In the genomic region with DNA sequence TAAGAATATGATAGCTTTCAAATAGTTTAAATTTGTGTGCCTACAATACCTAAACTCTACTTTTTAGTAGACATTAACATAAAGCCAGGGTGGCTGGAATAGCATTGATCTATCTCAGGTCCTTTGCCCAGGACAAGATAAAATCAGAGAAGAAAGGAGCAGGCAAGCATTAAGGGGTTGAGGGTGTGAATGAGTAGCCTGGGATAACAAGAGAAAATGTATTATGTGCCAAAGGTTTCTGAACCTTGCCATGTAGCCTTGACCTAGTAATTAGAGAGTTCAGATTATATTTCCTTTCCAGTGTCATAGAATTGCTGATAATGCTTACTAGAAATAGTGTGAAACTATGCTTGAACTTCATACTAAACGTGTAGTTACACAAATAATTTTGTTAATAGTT, we compare ENCODE assay signal across 24 cellular contexts. TPM values are rescaled to one million over a fixed set of nuclear protein-coding genes. Genes with fewer than 3 reads are reported as not detected.
DNase-seq lines count a peak whose midpoint lies in the region; ATAC-seq lines count a peak whose summit lies in the region.
"Had no signal": no experiment of that assay in that cellular context is flagged by ENCODE, and none has a peak within 500 bp of the region (broad histone marks: within the 10 kb centered on the region; RNA-seq: fewer than 3 reads in every experiment).

No MANE protein-coding gene starts in this region.

- H3K36me3 Mint-ChIP-seq in activated naive CD4-positive, alpha-beta T cell treated with anti-CD3 and anti-CD28 coated beads, Interleukin-2, amount 50 U/mL, for 24 hours, result peaks cover 2% of the 10 kb centered on the region
- H3K36me3 Mint-ChIP-seq in activated naive CD4-positive, alpha-beta T cell treated with anti-CD3 and anti-CD28 coated beads, Interleukin-2, amount 50 U/mL, for 72 hours, result peaks cover 0 to 4% of the 10 kb centered on the region in 2 donors
- H3K36me3 Mint-ChIP-seq in naive thymus-derived CD8-positive, alpha-beta T cell, result peaks cover 1 to 24% (median 4%) of the 10 kb centered on the region in 3 donors

- ATAC-seq in activated naive CD4-positive, alpha-beta T cell treated with anti-CD3 and anti-CD28 coated beads, Interleukin-2, amount 50 U/mL, for 72 hours, result no peak
- ATAC-seq in left lobe of liver (peak; percentile 58), GM18907 (IDR thresholded peaks at IDR 0.05; ENCODE audit: unreplicated experiment) (no peak), HG02798 (IDR thresholded peaks at IDR 0.05; ENCODE audit: poor library complexity, unreplicated experiment) (no peak)
- no peak for ATAC-seq in naive thymus-derived CD8-positive, alpha-beta T cell
- ATAC-seq: PC-3 had no signal

- H3K27ac Mint-ChIP-seq in activated naive CD4-positive, alpha-beta T cell treated with anti-CD3 and anti-CD28 coated beads, Interleukin-2, amount 50 U/mL, for 24 hours, result peak overlapping the region; percentile 30
- H3K27ac Mint-ChIP-seq in activated naive CD4-positive, alpha-beta T cell treated with anti-CD3 and anti-CD28 coated beads, Interleukin-2, amount 50 U/mL, for 72 hours, result no peak overlapping the region
- H3K27ac Mint-ChIP-seq in naive thymus-derived CD8-positive, alpha-beta T cell, result peak overlapping the region in 6 of 10 donors; percentile 3 to 33 (median 12)

- POLR2A ChIA-PET in naive thymus-derived CD8-positive, alpha-beta T cell (lab: Charles Lee), result interaction anchor here (0.6 kb wide), 1 partner anchor 24 kb away, joined by 3 read pairs; no protein-coding TSS in a partner anchor

- no peak overlapping the region for H3K4me3 Mint-ChIP-seq in activated naive CD4-positive, alpha-beta T cell treated with anti-CD3 and anti-CD28 coated beads, Interleukin-2, amount 50 U/mL, for 24 hours
- H3K4me3 Mint-ChIP-seq in naive thymus-derived CD8-positive, alpha-beta T cell, result peak overlapping the region in 2 of 10 donors; percentile 4 to 6
- H3K4me3 Mint-ChIP-seq: CD14-positive monocyte had no signal

- peaks cover 74% of the 10 kb centered on the region for H3K4me1 Mint-ChIP-seq in activated naive CD4-positive, alpha-beta T cell treated with anti-CD3 and anti-CD28 coated beads, Interleukin-2, amount 50 U/mL, for 24 hours
- peaks cover 19 to 71% (median 66%) of the 10 kb centered on the region in 4 donors for H3K4me1 Mint-ChIP-seq in naive thymus-derived CD8-positive, alpha-beta T cell

- no peaks in the 10 kb centered on the region for H3K9me3 Mint-ChIP-seq in activated naive CD4-positive, alpha-beta T cell treated with anti-CD3 and anti-CD28 coated beads, Interleukin-2, amount 50 U/mL, for 24 hours
- no peaks in the 10 kb centered on the region for H3K9me3 Mint-ChIP-seq in activated naive CD4-positive, alpha-beta T cell treated with anti-CD3 and anti-CD28 coated beads, Interleukin-2, amount 50 U/mL, for 72 hours
- no peaks in the 10 kb centered on the region for H3K9me3 Mint-ChIP-seq in naive thymus-derived CD8-positive, alpha-beta T cell
- H3K9me3 Mint-ChIP-seq: CD14-positive monocyte had no signal

- no peaks in the 10 kb centered on the region for H3K27me3 Mint-ChIP-seq in activated naive CD4-positive, alpha-beta T cell treated with anti-CD3 and anti-CD28 coated beads, Interleukin-2, amount 50 U/mL, for 24 hours
- H3K27me3 Mint-ChIP-seq in naive thymus-derived CD8-positive, alpha-beta T cell, result no peaks in the 10 kb centered on the region

- DNase-seq in activated naive CD4-positive, alpha-beta T cell treated with anti-CD3 and anti-CD28 coated beads, Interleukin-2, amount 50 U/mL, for 72 hours (ENCODE audit: low spot score in 2 of 2), result no peak
- DNase-seq in left lobe of liver (ENCODE audit: low spot score), result no peak
- no peak for DNase-seq in naive thymus-derived CD8-positive, alpha-beta T cell
- no peak for DNase-seq in NCI-H1417 (lab: John Stamatoyannopoulos, UW)
- no peak for DNase-seq in SK-N-DZ (ENCODE audit: low spot score)
- DNase-seq: 8988T; ACHN; BE2C; DMS53; GM23248; H7; KG1; MG63; NCI-H1105 treated with DMSO at 0.1 percent for 48 hours; NCI-H2029; NCI-H446 treated with DMSO at 0.1 percent for 48 hours; NCI-H526; NCI-H82; NK-92 treated with Interleukin-12 subunit alpha and Interleukin-12 subunit beta, amount 100 ng/mL, for 24 hours; PC-3 had no signal

RNA-seq across cellular contexts. Expression of a gene that starts 22.9 kb away (rescaled TPM):
- 100 to 1,000 TPM in 1 of 2 donors, 10 to 100 TPM in 1; 93.3 to 105 TPM for total RNA-seq in activated naive CD4-positive, alpha-beta T cell treated with anti-CD3 and anti-CD28 coated beads, Interleukin-2, amount 50 U/mL, for 72 hours
- 22.6 TPM for total RNA-seq in left lobe of liver
- 100 to 1,000 TPM; 116 to 125 TPM for total RNA-seq in naive thymus-derived CD8-positive, alpha-beta T cell
- 10 to 100 TPM; 31.6 to 48.7 (median 39.5) TPM for polyA plus RNA-seq in naive thymus-derived CD8-positive, alpha-beta T cell
- 9.5 and 10.1 TPM in 2 replicates for polyA plus RNA-seq in SK-N-DZ (2014; cell fraction: cytosol; rRNA removed)
- 18.1 and 18.4 TPM in 2 replicates for polyA plus RNA-seq in SK-N-DZ (2014; cell fraction: nucleus; rRNA removed)

Comparison
In these comparisons a context has a peak if more than half of its experiments do, and no peak if none do; other contexts are left out.
1. H3K27ac Mint-ChIP-seq: peak in activated naive CD4-positive, alpha-beta T cell treated with anti-CD3 and anti-CD28 coated beads, Interleukin-2, amount 50 U/mL, for 24 hours (single experiment) and naive thymus-derived CD8-positive, alpha-beta T cell (6 of 10); none in activated naive CD4-positive, alpha-beta T cell treated with anti-CD3 and anti-CD28 coated beads, Interleukin-2, amount 50 U/mL, for 72 hours (0 of 2).